ENCODE assay signal across 8 cellular contexts in genomic region chr12:44972746-44973421, GRCh38.
DNase-seq lines count a peak whose midpoint lies in the region; ATAC-seq and TF ChIP-seq lines count a peak whose summit lies in the region.

No MANE protein-coding gene starts in this region.

- H3K36me3 ChIP-seq in effector memory CD4-positive, alpha-beta T cell (ENCODE audit: control insufficient read depth, insufficient read depth, low read length): no peaks in the 10 kb centered on the region

- H3K4me1 Mint-ChIP-seq in WTC11: peaks cover 4% of the 10 kb centered on the region
- no peaks in the 10 kb centered on the region for H3K4me1 Mint-ChIP-seq in nephron

- H3K4me1 ChIP-seq in effector memory CD4-positive, alpha-beta T cell (ENCODE audit: control insufficient read depth, insufficient read depth, low read length, poor library complexity, severe bottlenecking): no peaks in the 10 kb centered on the region

- POLR2A ChIA-PET in WTC11 (lab: Charles Lee): no interaction called here

- CTCF ChIA-PET in WTC11 (lab: Charles Lee): interaction anchor here (0.6 to 2.9 kb wide), 32 partner anchors 10 to 973 kb away, joined by 3 to 32 read pairs (median 4); partner anchors contain the start of gene NELL2

- TF ChIP-seq CTCF in WTC11 (IDR thresholded peaks at IDR 0.05) (peak; percentile 43; the same call in 1 of the 2 replicates), nephron (IDR thresholded peaks at IDR 0.05; ENCODE audit: unreplicated experiment in 3 of 3) (peak; percentile 52 to 61 (median 52))

- no peaks in the 10 kb centered on the region for H3K27me3 ChIP-seq in effector memory CD4-positive, alpha-beta T cell (replicated peaks; ENCODE audit: control insufficient read depth, insufficient read depth, low read length, poor library complexity, severe bottlenecking)

- H3K27ac Mint-ChIP-seq in WTC11 (no peak overlapping the region), nephron (no peak overlapping the region)

- ATAC-seq in HG03175 (IDR thresholded peaks at IDR 0.05; ENCODE audit: unreplicated experiment): peak; percentile 62
- ATAC-seq in WTC11: peak; percentile 100

- H3K9me3 Mint-ChIP-seq in WTC11: no peaks in the 10 kb centered on the region
- H3K9me3 Mint-ChIP-seq in nephron: no peaks in the 10 kb centered on the region

- no peaks in the 10 kb centered on the region for H3K36me3 Mint-ChIP-seq in WTC11
- no peaks in the 10 kb centered on the region for H3K36me3 Mint-ChIP-seq in nephron (ENCODE audit: low read depth)

- H3K9me3 ChIP-seq in effector memory CD4-positive, alpha-beta T cell (ENCODE audit: control insufficient read depth, low read length): no peaks in the 10 kb centered on the region

- no peak overlapping the region for H3K27ac ChIP-seq in effector memory CD4-positive, alpha-beta T cell (ENCODE audit: insufficient read depth, low read length, poor library complexity, severe bottlenecking)

- DNase-seq in activated CD4-positive, alpha-beta T cell treated with anti-CD3 and anti-CD28 coated beads for 48 hours: peak; percentile 3
- DNase-seq in activated CD4-positive, alpha-beta T cell treated with anti-CD3 and anti-CD28 coated beads for 1 hour: no peak
- DNase-seq in WTC11 (ENCODE audit: low spot score): peak; percentile 49
- DNase-seq in globus pallidus (ENCODE audit: low spot score): no peak
- DNase-seq in effector memory CD4-positive, alpha-beta T cell: no peak
- DNase-seq in dermis blood vessel endothelial cell: no peak

- no peak overlapping the region for H3K4me3 ChIP-seq in effector memory CD4-positive, alpha-beta T cell (ENCODE audit: insufficient read depth, low read depth, low read length, poor library complexity, severe bottlenecking)

- H3K27me3 Mint-ChIP-seq in WTC11 (ENCODE audit: low read depth) (no peaks in the 10 kb centered on the region), nephron (ENCODE audit: low read depth) (no peaks in the 10 kb centered on the region)

- H3K4me3 Mint-ChIP-seq in WTC11 (no peak overlapping the region), nephron (no peak overlapping the region)

TF ChIP-seq in WTC11, 78 proteins besides CTCF, POLR2A, EP300 and RAD21:
- TF ChIP-seq ZNF512 (CRISPR knock-in tag; IDR thresholded peaks at IDR 0.05; ENCODE audit: borderline replicate concordance): peak; percentile 93
- TF ChIP-seq AR (CRISPR knock-in tag; IDR thresholded peaks at IDR 0.05): no peak
- TF ChIP-seq MLX (CRISPR knock-in tag; IDR thresholded peaks at IDR 0.05): no peak

Comparison
In these comparisons a context has a peak if more than half of its experiments do, and no peak if none do; other contexts are left out.
1. DNase-seq: peak in activated CD4-positive, alpha-beta T cell treated with anti-CD3 and anti-CD28 coated beads for 48 hours (single experiment) and WTC11 (single experiment); none in activated CD4-positive, alpha-beta T cell treated with anti-CD3 and anti-CD28 coated beads for 1 hour (single experiment), globus pallidus (single experiment), effector memory CD4-positive, alpha-beta T cell (0 of 3) and dermis blood vessel endothelial cell (single experiment).